18 cellular contexts compared by ENCODE assay signal in the genomic region with DNA sequence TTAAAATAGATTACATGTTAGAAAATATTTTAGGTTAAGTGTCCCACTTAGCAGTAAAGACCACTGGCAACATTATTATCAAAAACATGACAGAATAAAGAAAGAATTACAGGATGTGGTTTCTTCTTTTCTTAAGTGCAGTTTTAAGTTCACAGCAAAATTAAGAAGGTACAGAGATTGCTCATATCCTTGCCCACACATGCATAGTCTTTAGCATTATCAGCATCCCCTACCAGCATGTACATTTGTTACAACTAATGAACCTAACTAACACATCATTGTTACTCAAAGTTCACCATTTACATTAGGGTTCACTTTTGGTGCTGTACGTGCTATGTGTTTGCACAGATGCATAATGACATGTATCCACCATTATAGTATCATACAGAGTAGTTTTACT.
"Had no signal": no experiment of that assay in that cellular context is flagged by ENCODE, and none has a peak within 500 bp of the region (broad histone marks: within the 10 kb centered on the region; RNA-seq: fewer than 3 reads in every experiment).

No MANE protein-coding gene starts in this region.

- H3K4me3 ChIP-seq: ascending aorta, prostate gland, right atrium auricular region, tibial nerve had no signal

- H3K9me3 ChIP-seq: ascending aorta, prostate gland had no signal

- H3K4me1 Mint-ChIP-seq: endodermal cell, memory B cell, neural crest cell had no signal

- H3K27ac Mint-ChIP-seq: endodermal cell, memory B cell had no signal

- H3K36me3 Mint-ChIP-seq: memory B cell had no signal

- H3K27me3 Mint-ChIP-seq: memory B cell had no signal

- H3K27me3 ChIP-seq: ascending aorta, right atrium auricular region, tibial nerve had no signal

- H3K4me3 Mint-ChIP-seq: endodermal cell, memory B cell, neural crest cell had no signal

- ATAC-seq: left ventricle myocardium superior; stimulated activated naive CD8-positive, alpha-beta T cell treated with anti-CD3 and anti-CD28 coated beads, Interleukin-15, Interleukin-2, amounts not matched to agents 100 U/mL and 50 U/mL, for 24 hours had no signal

- DNase-seq: activated CD4-positive, alpha-beta T cell treated with anti-CD3 and anti-CD28 coated beads, Interleukin-2, amount 50 U/mL, for 1 hour; activated CD4-positive, CD25-positive, alpha-beta regulatory T cell treated with anti-CD3 and anti-CD28 coated beads, Interleukin-2, amount 50 U/mL, for 72 hours; activated CD8-positive, alpha-beta memory T cell treated with anti-CD3 and anti-CD28 coated beads, Interleukin-2, amount 50 U/mL, for 48 hours; activated effector memory CD4-positive, alpha-beta T cell treated with anti-CD3 and anti-CD28 coated beads, Interleukin-2, amount 50 U/mL, for 16 hours; activated naive CD4-positive, alpha-beta T cell treated with anti-CD3 and anti-CD28 coated beads, Interleukin-2, amount 50 U/mL, for 16 hours; activated T-cell treated with anti-CD3 and anti-CD28 coated beads, Interleukin-2, amount 50 U/mL, for 48 hours; endodermal cell; head of caudate nucleus; left ventricle myocardium superior; stimulated activated naive CD8-positive, alpha-beta T cell treated with anti-CD3 and anti-CD28 coated beads, Interleukin-15, Interleukin-2, amounts not matched to agents 100 U/mL and 50 U/mL, for 24 hours; substantia nigra had no signal

- H3K36me3 ChIP-seq: ascending aorta, prostate gland, right atrium auricular region, tibial nerve had no signal

- H3K4me1 ChIP-seq: ascending aorta, prostate gland, right atrium auricular region, tibial nerve had no signal

- H3K27ac ChIP-seq: ascending aorta, prostate gland, right atrium auricular region, tibial nerve, VCaP had no signal
